ENCODE assay signal across 28 cellular contexts in the genomic region with DNA sequence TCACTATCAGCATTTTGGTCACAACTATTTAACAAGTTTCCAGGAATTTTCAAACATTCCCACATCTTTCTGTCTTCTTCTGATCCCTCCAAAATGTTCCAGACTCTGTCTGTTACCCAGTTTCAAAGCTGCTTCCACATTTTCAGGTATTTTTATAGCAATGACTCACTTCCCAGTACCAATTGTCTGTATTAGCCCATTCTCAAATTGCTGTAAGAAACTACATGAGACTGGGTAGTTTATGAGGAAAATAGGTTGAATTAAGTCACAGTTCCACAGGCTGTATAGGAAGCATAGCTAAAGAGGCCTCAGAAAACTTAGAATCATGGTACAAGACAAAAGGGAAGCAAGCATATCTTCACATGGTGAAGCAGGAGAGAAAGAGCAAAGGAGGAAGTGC.
"Had no signal": no experiment of that assay in that cellular context is flagged by ENCODE, and none has a peak within 500 bp of the region (broad histone marks: within the 10 kb centered on the region; RNA-seq: fewer than 3 reads in every experiment).

No MANE protein-coding gene starts in this region.

- H3K9me2 ChIP-seq: SK-N-SH had no signal

- H3K9ac ChIP-seq: SK-N-SH had no signal

- H3K36me3 ChIP-seq: brain microvascular endothelial cell, SJCRH30 had no signal

- H3K36me3 Mint-ChIP-seq: activated naive CD4-positive, alpha-beta T cell treated with anti-CD3 and anti-CD28 coated beads, Interleukin-2, amount 10 ng/mL, durations not matched to agents 7 days and 5 days; activated naive CD8-positive, alpha-beta T cell treated with anti-CD3 and anti-CD28 coated beads for 36 hours had no signal

- H3K4me3 Mint-ChIP-seq: activated B cell treated with CpG ODN at 0.5 μM for 24 hours; activated CD4-positive, alpha-beta T cell treated with anti-CD3 and anti-CD28 coated beads, Interleukin-2, amount 10 ng/mL, durations not matched to agents 24 days and 14 days; activated naive CD4-positive, alpha-beta T cell treated with anti-CD3 and anti-CD28 coated beads, Interleukin-2, amount 10 ng/mL, durations not matched to agents 7 days and 5 days; activated naive CD8-positive, alpha-beta T cell treated with anti-CD3 and anti-CD28 coated beads for 36 hours; activated T-cell treated with anti-CD3 and anti-CD28 coated beads, Interleukin-2, amount 50 U/mL, for 4 hours; dendritic cell treated with granulocyte-macrophage colony-stimulating factor and Interleukin-4, amounts not matched to agents 40 ng/mL and 50 ng/mL, for 4 days; T-helper 17 cell had no signal

- H3K4me1 ChIP-seq: SJCRH30 had no signal

- H3K27me3 ChIP-seq: brain microvascular endothelial cell, SJCRH30 had no signal

- H3K4me2 ChIP-seq: SK-N-SH had no signal

- H3K9me3 ChIP-seq: SK-N-SH had no signal

- H3K27me3 Mint-ChIP-seq: activated B cell treated with CpG ODN at 0.5 μM for 24 hours; activated CD4-positive, alpha-beta T cell treated with anti-CD3 and anti-CD28 coated beads, Interleukin-2, amount 10 ng/mL, durations not matched to agents 24 days and 14 days; activated naive CD4-positive, alpha-beta T cell treated with anti-CD3 and anti-CD28 coated beads, Interleukin-2, amount 10 ng/mL, durations not matched to agents 7 days and 5 days; activated naive CD8-positive, alpha-beta T cell treated with anti-CD3 and anti-CD28 coated beads for 36 hours; dendritic cell treated with granulocyte-macrophage colony-stimulating factor and Interleukin-4, amounts not matched to agents 40 ng/mL and 50 ng/mL, for 4 days; T-helper 17 cell had no signal

- FAIRE-seq: colon, TTC549 had no signal

- DNase-seq: activated B cell treated with CpG ODN at 0.5 μM for 24 hours; activated CD4-positive, alpha-beta T cell treated with anti-CD3 and anti-CD28 coated beads for 1 hour; activated CD4-positive, alpha-beta T cell treated with anti-CD3 and anti-CD28 coated beads, Interleukin-2, amount 10 ng/mL, durations not matched to agents 24 days and 14 days; activated CD4-positive, alpha-beta T cell treated with anti-CD3 and anti-CD28 coated beads, Interleukin-2, amount 50 U/mL, for 48 hours; activated CD8-positive, alpha-beta memory T cell treated with anti-CD3 and anti-CD28 coated beads for 24 hours; activated gamma-delta T cell; activated naive CD4-positive, alpha-beta T cell treated with anti-CD3 and anti-CD28 coated beads, Interleukin-2, amount 10 ng/mL, durations not matched to agents 7 days and 5 days; activated naive CD8-positive, alpha-beta T cell treated with anti-CD3 and anti-CD28 coated beads for 36 hours; activated T-cell treated with anti-CD3 and anti-CD28 coated beads, Interleukin-2, amount 50 U/mL, for 4 hours; brain microvascular endothelial cell; cerebellar nuclear complex; NCI-H1092 treated with DMSO at 0.1 percent for 48 hours; NCI-H1417 treated with DMSO at 0.1 percent for 48 hours; NCI-H1694 treated with DMSO at 0.1 percent for 48 hours; NCI-H2029 treated with DMSO at 0.1 percent for 48 hours; NCI-H510A treated with DMSO at 0.1 percent for 48 hours; NCI-H69; NK-92 treated with Interleukin-12 subunit alpha and Interleukin-12 subunit beta, amount 100 ng/mL, for 24 hours; Right ventricle myocardium superior; RPMI8226; SJCRH30; SK-N-SH; T-helper 17 cell; T-helper 9 cell had no signal

- H3K4me1 Mint-ChIP-seq: activated B cell treated with CpG ODN at 0.5 μM for 24 hours; activated CD4-positive, alpha-beta T cell treated with anti-CD3 and anti-CD28 coated beads, Interleukin-2, amount 10 ng/mL, durations not matched to agents 24 days and 14 days; activated naive CD4-positive, alpha-beta T cell treated with anti-CD3 and anti-CD28 coated beads, Interleukin-2, amount 10 ng/mL, durations not matched to agents 7 days and 5 days; activated naive CD8-positive, alpha-beta T cell treated with anti-CD3 and anti-CD28 coated beads for 36 hours; T-helper 17 cell had no signal

- H3K4me3 ChIP-seq: SJCRH30 had no signal

- H3K27ac Mint-ChIP-seq: activated B cell treated with CpG ODN at 0.5 μM for 24 hours; activated CD4-positive, alpha-beta T cell treated with anti-CD3 and anti-CD28 coated beads, Interleukin-2, amount 10 ng/mL, durations not matched to agents 24 days and 14 days; activated naive CD4-positive, alpha-beta T cell treated with anti-CD3 and anti-CD28 coated beads, Interleukin-2, amount 10 ng/mL, durations not matched to agents 7 days and 5 days; activated naive CD8-positive, alpha-beta T cell treated with anti-CD3 and anti-CD28 coated beads for 36 hours; dendritic cell treated with granulocyte-macrophage colony-stimulating factor and Interleukin-4, amounts not matched to agents 40 ng/mL and 50 ng/mL, for 4 days; T-helper 17 cell had no signal

- ATAC-seq: activated T-cell treated with anti-CD3 and anti-CD28 coated beads, Interleukin-2, amount 50 U/mL, for 4 hours; Panc1; T-helper 17 cell had no signal

- H3K27ac ChIP-seq: brain microvascular endothelial cell, SJCRH30 had no signal
